Comparison of ENCODE assay signal across 10 cellular contexts in genomic region chr7:94396606-94397005, GRCh38. TPM values are rescaled to one million over a fixed set of nuclear protein-coding genes. Genes with fewer than 3 reads are reported as not detected.
DNase-seq lines count a peak whose midpoint lies in the region; ATAC-seq and TF ChIP-seq lines count a peak whose summit lies in the region.
"Had no signal": no experiment of that assay in that cellular context is flagged by ENCODE, and none has a peak within 500 bp of the region (broad histone marks: within the 10 kb centered on the region; RNA-seq: fewer than 3 reads in every experiment).

No MANE protein-coding gene starts in this region.

- H3K9ac ChIP-seq in iPS-18a (ENCODE audit: low read length): no peak overlapping the region

- H3K4me3 ChIP-seq in WI38 (ENCODE audit: low read depth, low read length) (peak overlapping the region; percentile 98), iPS-18a (ENCODE audit: low read length) (peak overlapping the region; percentile 75), spleen (peak overlapping the region in 7 of 8 donors; percentile 6 to 64 (median 36))
- H3K4me3 ChIP-seq: lung had no signal

- H3K4me1 ChIP-seq in iPS-18a (ENCODE audit: control insufficient read depth, low read depth, low read length): peaks cover 35% of the 10 kb centered on the region
- H3K4me1 ChIP-seq in spleen: peaks cover 0 to 40% (median 17%) of the 10 kb centered on the region in 6 donors

- ATAC-seq in GM19467 (IDR thresholded peaks at IDR 0.05; ENCODE audit: unreplicated experiment) (no peak), HG02642 (IDR thresholded peaks at IDR 0.05; ENCODE audit: poor library complexity, unreplicated experiment) (no peak)

- peak; percentile 63 for DNase-seq in HCEC 1CT
- no peak for DNase-seq in spleen
- no peak for DNase-seq in effector CD8-positive, alpha-beta T cell (lab: John Stamatoyannopoulos, UW)
- no peak for DNase-seq in NCI-H524 treated with DMSO at 0.1 percent for 48 hours (lab: John Stamatoyannopoulos, UW)

- H3K27ac ChIP-seq in iPS-18a (ENCODE audit: low read length): no peak overlapping the region
- H3K27ac ChIP-seq in spleen: peak overlapping the region in 5 of 8 donors; percentile 72 to 81 (median 74)
- H3K27ac ChIP-seq: HL-60 had no signal

- no peak for TF ChIP-seq POLR2A in spleen (IDR thresholded peaks at IDR 0.05)

- H3K27me3 ChIP-seq in iPS-18a (ENCODE audit: control insufficient read depth, insufficient read depth, low read length) (peaks cover 6% of the 10 kb centered on the region), spleen (replicated peaks in 1 of 7) (peaks cover 0 to 25% (median 0%) of the 10 kb centered on the region in 7 donors)

- TF ChIP-seq CTCF in WI38 (IDR thresholded peaks at IDR 0.05; ENCODE audit: low read depth, low read length): no peak
- no peak for TF ChIP-seq CTCF in spleen (IDR thresholded peaks at IDR 0.05 in 8 of 11, conservative IDR thresholded peaks at IDR 0.05 in 3 of 11)

- whole genome bisulfite sequencing in spleen, 5 donors: 62 to 81% (median 75%) methylated on average over 4 of the region's 4 CpGs

- H3K36me3 ChIP-seq in iPS-18a (ENCODE audit: control insufficient read depth, low read depth, low read length) (peaks cover 20% of the 10 kb centered on the region), spleen (no peaks in the 10 kb centered on the region)

- intact Hi-C loops in spleen (cut with DNase I; ENCODE audit: low total_unique reads): no loop called here

- H3K9me3 ChIP-seq in iPS-18a (ENCODE audit: control insufficient read depth, low read depth, low read length): no peaks in the 10 kb centered on the region
- H3K9me3 ChIP-seq in spleen: no peaks in the 10 kb centered on the region

RNA-seq across cellular contexts. Expression of gene COL1A2, which starts 1.9 kb away (rescaled TPM):
- 100 to 1,000 TPM in 6 of 7 donors, 10 to 100 TPM in 1; 72.8 to 228 (median 166) TPM for total RNA-seq in spleen
- polyA plus RNA-seq in spleen: 10 to 100 TPM; 39.7 to 73.0 (median 48.3) TPM

Comparison
In these comparisons a context has a peak if more than half of its experiments do, and no peak if none do; other contexts are left out.
1. H3K4me3 ChIP-seq: peak in every context shown above with its lines; median percentile 98 in WI38; 75 in iPS-18a; 36 in spleen.